In the genomic region with DNA sequence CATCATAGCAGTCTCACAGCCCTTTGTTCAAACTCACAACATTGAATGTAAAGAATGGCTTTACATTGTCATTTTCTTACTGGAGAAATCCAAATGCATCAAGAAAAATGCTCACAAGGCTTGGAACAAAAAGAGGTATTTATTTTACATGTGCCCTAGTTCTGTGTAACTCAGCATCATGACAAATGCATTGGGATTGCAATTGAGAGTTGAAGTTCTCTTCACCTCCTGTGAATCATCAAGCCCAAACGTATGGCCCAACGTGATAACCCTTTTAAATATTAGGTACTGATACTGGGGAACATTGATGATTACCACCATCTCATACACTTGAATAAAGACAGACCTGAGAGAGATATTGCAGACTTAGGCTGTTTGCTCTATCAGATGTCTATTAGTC, we compare ENCODE assay signal across 16 cellular contexts.
"Had no signal": no experiment of that assay in that cellular context is flagged by ENCODE, and none has a peak within 500 bp of the region (broad histone marks: within the 10 kb centered on the region; RNA-seq: fewer than 3 reads in every experiment).

No MANE protein-coding gene starts in this region.

- H3K4me3 ChIP-seq: heart right ventricle, lower lobe of right lung, upper lobe of right lung had no signal

- H3K9me3 ChIP-seq: heart right ventricle, lower lobe of right lung, upper lobe of right lung had no signal

- H3K27me3 ChIP-seq: heart right ventricle, upper lobe of right lung had no signal

- FAIRE-seq: TTC549 had no signal

- H3K4me1 ChIP-seq: upper lobe of right lung had no signal

- DNase-seq: activated CD4-positive, alpha-beta T cell treated with anti-CD3 and anti-CD28 coated beads, Interleukin-2, amount 10 ng/mL, durations not matched to agents 24 days and 14 days; activated CD8-positive, alpha-beta T cell treated with anti-CD3 and anti-CD28 coated beads for 36 hours; activated naive CD4-positive, alpha-beta T cell treated with Interleukin-2 at 50 U/mL for 16 hours; activated naive CD8-positive, alpha-beta T cell treated with anti-CD3 and anti-CD28 coated beads, Interleukin-2, amount 10 ng/mL, durations not matched to agents 7 days and 5 days; activated T-cell treated with anti-CD3 and anti-CD28 coated beads, Interleukin-2, amount 50 U/mL, for 24 hours; anterior cingulate cortex; effector memory CD8-positive, alpha-beta T cell; heart right ventricle; lower lobe of right lung; nucleus accumbens; stimulated activated CD4-positive, alpha-beta T cell treated with anti-CD3 and anti-CD28 coated beads, Interleukin-4, amount 100 ng/mL, for 24 hours; upper lobe of right lung had no signal

- H3K27ac ChIP-seq: heart right ventricle, lower lobe of right lung, upper lobe of right lung had no signal

- ATAC-seq: activated CD8-positive, alpha-beta T cell treated with anti-CD3 and anti-CD28 coated beads for 36 hours; effector memory CD8-positive, alpha-beta T cell; heart right ventricle; lower lobe of right lung; natural killer cell treated with Interleukin-12 subunit alpha and Interleukin-12 subunit beta and Interleukin-15 and Interleukin-18, amount 100 ng/mL, for 72 hours; sciatic nerve; stimulated activated memory B cell treated with anti-CD40 and anti-IgM and Interleukin-4, amounts not matched to agents 10 μg/mL and 1 μg/mL and 100 μg/mL, for 72 hours; upper lobe of right lung had no signal

- H3K36me3 ChIP-seq: heart right ventricle, lower lobe of right lung, upper lobe of right lung had no signal
